In the genomic region with DNA sequence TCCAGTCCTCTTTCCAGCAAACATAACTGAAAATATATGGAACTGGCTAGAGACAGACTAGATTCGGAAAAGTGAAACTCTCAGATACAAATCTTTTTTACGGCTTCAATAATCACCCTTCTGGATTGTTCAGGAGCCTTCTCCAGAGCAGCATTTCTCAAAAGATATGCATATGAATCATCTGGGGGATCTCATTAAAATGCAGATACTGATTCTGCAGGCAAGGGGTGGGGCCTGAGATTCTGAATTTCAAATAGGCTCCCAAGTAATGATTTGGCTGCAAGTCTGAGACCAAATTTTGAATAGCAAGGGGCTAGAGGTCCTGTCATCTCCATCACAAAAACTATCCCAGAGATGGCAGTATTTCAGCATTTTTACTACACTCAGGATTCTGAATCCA, we compare ENCODE assay signal across 23 cellular contexts.
DNase-seq lines count a peak whose midpoint lies in the region; ATAC-seq, FAIRE-seq and TF ChIP-seq lines count a peak whose summit lies in the region.
"Had no signal": no experiment of that assay in that cellular context is flagged by ENCODE, and none has a peak within 500 bp of the region (broad histone marks: within the 10 kb centered on the region; RNA-seq: fewer than 3 reads in every experiment).

No MANE protein-coding gene starts in this region.

- no peaks in the 10 kb centered on the region for H3K36me3 Mint-ChIP-seq in HFFc6 (ENCODE audit: low read depth)
- H3K36me3 Mint-ChIP-seq in stimulated activated naive B cell treated with anti-CD40 and anti-IgM and Interleukin-4, amounts not matched to agents 10 μg/mL and 1 μg/mL and 100 μg/mL, for 72 hours, result peaks cover 3 to 6% of the 10 kb centered on the region in 2 donors
- H3K36me3 Mint-ChIP-seq: mesothelial cell of epicardium had no signal

- DNase-seq in GM03348 (ENCODE audit: low spot score) (peak; percentile 25), HFFc6 (peak; percentile 19), bronchial epithelial cell (ENCODE audit: low read depth) (peak; percentile 13), RPMI8226 (no peak), DMS153 (lab: John Stamatoyannopoulos, UW) (no peak), glomerular visceral epithelial cell (ENCODE audit: extremely low spot score) (no peak)
- no peak for DNase-seq in stimulated activated naive B cell treated with anti-CD40 and anti-IgM and Interleukin-4, amounts not matched to agents 10 μg/mL and 1 μg/mL and 100 μg/mL, for 72 hours
- DNase-seq: activated CD4-positive, alpha-beta T cell treated with anti-CD3 and anti-CD28 coated beads, Interleukin-2, amount 10 ng/mL, durations not matched to agents 7 days and 5 days; activated CD8-positive, alpha-beta memory T cell treated with anti-CD3 and anti-CD28 coated beads, Interleukin-2, amount 10 ng/mL, durations not matched to agents 7 days and 5 days; activated naive CD4-positive, alpha-beta T cell treated with anti-CD3 and anti-CD28 coated beads for 36 hours; activated T-cell treated with anti-CD3 and anti-CD28 coated beads, Interleukin-2, amount 50 U/mL, for 72 hours; Karpas-422; NCI-H1694; pancreas; right cardiac atrium; stimulated activated CD4-positive, alpha-beta T cell treated with anti-CD3 and anti-CD28 coated beads, Interleukin-4, amount 100 ng/mL, for 4 hours had no signal

- FAIRE-seq in bronchial epithelial cell (lab: Jason Lieb, UNC), result no peak
- FAIRE-seq: HTR-8/SVneo, pancreas had no signal

- peaks cover 22% of the 10 kb centered on the region for H3K4me1 Mint-ChIP-seq in HFFc6 (ENCODE audit: low read depth)
- no peaks in the 10 kb centered on the region for H3K4me1 Mint-ChIP-seq in stimulated activated naive B cell treated with anti-CD40 and anti-IgM and Interleukin-4, amounts not matched to agents 10 μg/mL and 1 μg/mL and 100 μg/mL, for 72 hours
- H3K4me1 Mint-ChIP-seq: activated CD4-positive, alpha-beta T cell treated with anti-CD3 and anti-CD28 coated beads, Interleukin-2, amount 10 ng/mL, durations not matched to agents 7 days and 5 days; activated CD8-positive, alpha-beta memory T cell treated with anti-CD3 and anti-CD28 coated beads, Interleukin-2, amount 10 ng/mL, durations not matched to agents 7 days and 5 days had no signal

- TF ChIP-seq CTCF in HFFc6 (IDR thresholded peaks at IDR 0.05) (no peak), bronchial epithelial cell (IDR thresholded peaks at IDR 0.05; ENCODE audit: insufficient read depth, low read length, severe bottlenecking) (no peak)

- no peaks in the 10 kb centered on the region for H3K9me3 ChIP-seq in mesodermal cell (ENCODE audit: control insufficient read depth, low read length)
- H3K9me3 ChIP-seq: pancreas had no signal

- no peak overlapping the region for H3K4me3 Mint-ChIP-seq in HFFc6
- no peak overlapping the region for H3K4me3 Mint-ChIP-seq in stimulated activated naive B cell treated with anti-CD40 and anti-IgM and Interleukin-4, amounts not matched to agents 10 μg/mL and 1 μg/mL and 100 μg/mL, for 72 hours
- H3K4me3 Mint-ChIP-seq: activated CD4-positive, alpha-beta T cell treated with anti-CD3 and anti-CD28 coated beads, Interleukin-2, amount 10 ng/mL, durations not matched to agents 7 days and 5 days; activated CD8-positive, alpha-beta memory T cell treated with anti-CD3 and anti-CD28 coated beads, Interleukin-2, amount 10 ng/mL, durations not matched to agents 7 days and 5 days; activated naive CD4-positive, alpha-beta T cell treated with anti-CD3 and anti-CD28 coated beads for 36 hours; activated T-cell treated with anti-CD3 and anti-CD28 coated beads, Interleukin-2, amount 50 U/mL, for 72 hours; mesothelial cell of epicardium; nephron; stimulated activated naive CD8-positive, alpha-beta T cell treated with anti-CD3 and anti-CD28 coated beads, Interleukin-15, Interleukin-2, amounts not matched to agents 100 ng/mL and 50 ng/mL, for 24 hours; T-helper 2 cell treated with Interferon-gamma antibody and Interleukin-4, amounts not matched to agents 5 μg/mL and 100 μg/mL, for 36 hours had no signal

- no CpG with 5 or more reads among the region's 2 CpGs for WGBS in mesodermal cell (ENCODE audit: insufficient coverage in 2 of 2), 2 experiments

- no peaks in the 10 kb centered on the region for H3K27me3 ChIP-seq in bronchial epithelial cell (ENCODE audit: control insufficient read depth, insufficient read depth, low read length)
- H3K27me3 ChIP-seq: pancreas had no signal

- no peak overlapping the region for H3K27ac Mint-ChIP-seq in HFFc6
- H3K27ac Mint-ChIP-seq in stimulated activated naive B cell treated with anti-CD40 and anti-IgM and Interleukin-4, amounts not matched to agents 10 μg/mL and 1 μg/mL and 100 μg/mL, for 72 hours, result no peak overlapping the region
- H3K27ac Mint-ChIP-seq: activated CD4-positive, alpha-beta T cell treated with anti-CD3 and anti-CD28 coated beads, Interleukin-2, amount 10 ng/mL, durations not matched to agents 7 days and 5 days; activated CD8-positive, alpha-beta memory T cell treated with anti-CD3 and anti-CD28 coated beads, Interleukin-2, amount 10 ng/mL, durations not matched to agents 7 days and 5 days; activated naive CD4-positive, alpha-beta T cell treated with anti-CD3 and anti-CD28 coated beads for 36 hours; activated T-cell treated with anti-CD3 and anti-CD28 coated beads, Interleukin-2, amount 50 U/mL, for 72 hours; mesothelial cell of epicardium; nephron; stimulated activated naive CD8-positive, alpha-beta T cell treated with anti-CD3 and anti-CD28 coated beads, Interleukin-15, Interleukin-2, amounts not matched to agents 100 ng/mL and 50 ng/mL, for 24 hours; T-helper 2 cell treated with Interferon-gamma antibody and Interleukin-4, amounts not matched to agents 5 μg/mL and 100 μg/mL, for 36 hours had no signal

- no peak for ATAC-seq in stimulated activated naive B cell treated with anti-CD40 and anti-IgM and Interleukin-4, amounts not matched to agents 10 μg/mL and 1 μg/mL and 100 μg/mL, for 72 hours (replicated peaks)
- ATAC-seq: activated CD8-positive, alpha-beta memory T cell treated with anti-CD3 and anti-CD28 coated beads, Interleukin-2, amount 10 ng/mL, durations not matched to agents 7 days and 5 days; activated T-cell treated with anti-CD3 and anti-CD28 coated beads, Interleukin-2, amount 50 U/mL, for 72 hours; right cardiac atrium had no signal

- peak overlapping the region; percentile 17 for H3K27ac ChIP-seq in mesodermal cell (ENCODE audit: low read depth, low read length, severe bottlenecking)
- H3K27ac ChIP-seq: RWPE1 had no signal

- no peaks in the 10 kb centered on the region for H3K36me3 ChIP-seq in bronchial epithelial cell (ENCODE audit: control insufficient read depth, insufficient read depth, low read length)
- H3K36me3 ChIP-seq in mesodermal cell (ENCODE audit: control insufficient read depth, insufficient read depth, low read length), result no peaks in the 10 kb centered on the region
- H3K36me3 ChIP-seq: pancreas had no signal

- H3K27me3 Mint-ChIP-seq in HFFc6 (ENCODE audit: insufficient read depth), result peaks cover 5% of the 10 kb centered on the region
- H3K27me3 Mint-ChIP-seq in stimulated activated naive B cell treated with anti-CD40 and anti-IgM and Interleukin-4, amounts not matched to agents 10 μg/mL and 1 μg/mL and 100 μg/mL, for 72 hours, result no peaks in the 10 kb centered on the region
- H3K27me3 Mint-ChIP-seq: activated CD4-positive, alpha-beta T cell treated with anti-CD3 and anti-CD28 coated beads, Interleukin-2, amount 10 ng/mL, durations not matched to agents 7 days and 5 days; activated CD8-positive, alpha-beta memory T cell treated with anti-CD3 and anti-CD28 coated beads, Interleukin-2, amount 10 ng/mL, durations not matched to agents 7 days and 5 days; stimulated activated naive CD8-positive, alpha-beta T cell treated with anti-CD3 and anti-CD28 coated beads, Interleukin-15, Interleukin-2, amounts not matched to agents 100 ng/mL and 50 ng/mL, for 24 hours had no signal

- H3K4me1 ChIP-seq in mesodermal cell (ENCODE audit: control insufficient read depth, insufficient read depth, low read length, poor library complexity, severe bottlenecking), result peaks cover 22% of the 10 kb centered on the region
- H3K4me1 ChIP-seq: pancreas had no signal

- no peaks in the 10 kb centered on the region for H3K9me3 Mint-ChIP-seq in HFFc6
- peaks cover 0 to 2% of the 10 kb centered on the region in 2 donors for H3K9me3 Mint-ChIP-seq in stimulated activated naive B cell treated with anti-CD40 and anti-IgM and Interleukin-4, amounts not matched to agents 10 μg/mL and 1 μg/mL and 100 μg/mL, for 72 hours
- H3K9me3 Mint-ChIP-seq: activated CD4-positive, alpha-beta T cell treated with anti-CD3 and anti-CD28 coated beads, Interleukin-2, amount 10 ng/mL, durations not matched to agents 7 days and 5 days; activated naive CD4-positive, alpha-beta T cell treated with anti-CD3 and anti-CD28 coated beads for 36 hours; nephron; stimulated activated naive CD8-positive, alpha-beta T cell treated with anti-CD3 and anti-CD28 coated beads, Interleukin-15, Interleukin-2, amounts not matched to agents 100 ng/mL and 50 ng/mL, for 24 hours; T-helper 2 cell treated with Interferon-gamma antibody and Interleukin-4, amounts not matched to agents 5 μg/mL and 100 μg/mL, for 36 hours had no signal

- H3K4me3 ChIP-seq in bronchial epithelial cell (ENCODE audit: low read depth, low read length) (no peak overlapping the region), mesodermal cell (ENCODE audit: extremely low read depth, insufficient read depth, low read length, poor library complexity, severe bottlenecking) (no peak overlapping the region)
- H3K4me3 ChIP-seq: pancreas had no signal

Comparison
In these comparisons a context has a peak if more than half of its experiments do, and no peak if none do; other contexts are left out.
1. DNase-seq: peak in GM03348 (single experiment), HFFc6 (single experiment) and bronchial epithelial cell (single experiment); none in RPMI8226 (single experiment), stimulated activated naive B cell treated with anti-CD40 and anti-IgM and Interleukin-4, amounts not matched to agents 10 μg/mL and 1 μg/mL and 100 μg/mL, for 72 hours (single experiment), DMS153 (single experiment) and glomerular visceral epithelial cell (single experiment).